ENCODE assay signal across 1 cellular context in genomic region chr15:27679203-27679602, GRCh38.
TF ChIP-seq lines count a peak whose summit lies in the region.

No MANE protein-coding gene starts in this region.

TF ChIP-seq in SK-N-SH treated with all-trans-retinoic acid at 6 μM for 48 hours, 23 proteins besides CTCF, POLR2A, EP300 and RAD21 (continued from another document):
- TF ChIP-seq POU6F1 (CRISPR knock-in tag; IDR thresholded peaks at IDR 0.05; ENCODE audit: borderline replicate concordance, low read depth) (no peak), ZNF8 (CRISPR knock-in tag; IDR thresholded peaks at IDR 0.05) (no peak), OSR1 (CRISPR knock-in tag; IDR thresholded peaks at IDR 0.05) (no peak)
